ENCODE assay signal across 9 cellular contexts in genomic region chr1:178543291-178543609, GRCh38. TPM values are rescaled to one million over a fixed set of nuclear protein-coding genes. Genes with fewer than 3 reads are reported as not detected.
DNase-seq lines count a peak whose midpoint lies in the region; ATAC-seq, FAIRE-seq and TF ChIP-seq lines count a peak whose summit lies in the region.
"Had no signal": no experiment of that assay in that cellular context is flagged by ENCODE, and none has a peak within 500 bp of the region (broad histone marks: within the 10 kb centered on the region; RNA-seq: fewer than 3 reads in every experiment).

No MANE protein-coding gene starts in this region.

- H3K9ac ChIP-seq in HUES64 (ENCODE audit: low read depth, low read length) (peak overlapping the region; percentile 89), mesendoderm (ENCODE audit: low read length) (peak overlapping the region; percentile 92)

- H4K5ac ChIP-seq in mesendoderm (ENCODE audit: low read length), result no peak overlapping the region

- H3K18ac ChIP-seq in mesendoderm (ENCODE audit: low read length), result no peak overlapping the region

- H3K4ac ChIP-seq in mesendoderm (ENCODE audit: low read depth, low read length), result no peak overlapping the region

- H3K27me3 ChIP-seq in HUES64 (ENCODE audit: insufficient read depth, low read length) (no peaks in the 10 kb centered on the region), breast epithelium (no peaks in the 10 kb centered on the region), mesendoderm (ENCODE audit: insufficient read depth, low read length, poor library complexity) (no peaks in the 10 kb centered on the region)

- H3K4me1 ChIP-seq in HUES64 (ENCODE audit: insufficient read depth, low read length) (no peaks in the 10 kb centered on the region), breast epithelium (no peaks in the 10 kb centered on the region), mesendoderm (ENCODE audit: control insufficient read depth, low read depth, low read length) (peaks cover 2% of the 10 kb centered on the region)

- H3K23ac ChIP-seq in mesendoderm (ENCODE audit: low read length), result peak overlapping the region; percentile 29

- H2AK5ac ChIP-seq in mesendoderm (ENCODE audit: low read length), result no peak overlapping the region

- no peak overlapping the region for H2BK120ac ChIP-seq in mesendoderm (ENCODE audit: low read depth, low read length)

- TF ChIP-seq POLR2A in GM12892 (IDR thresholded peaks at IDR 0.05; ENCODE audit: low read depth, low read length) (no peak), breast epithelium (IDR thresholded peaks at IDR 0.05) (no peak)

- peak; percentile 50 for ATAC-seq in GM21528 (IDR thresholded peaks at IDR 0.05; ENCODE audit: low FRiP score, unreplicated experiment)
- ATAC-seq in left lobe of liver, result no peak
- no peak for ATAC-seq in activated CD4-positive, CD25-positive, alpha-beta regulatory T cell treated with anti-CD3 and anti-CD28 coated beads, Interleukin-2, amount 50 U/mL, for 24 hours

- H3K36me3 ChIP-seq in HUES64 (ENCODE audit: insufficient read depth, low read length) (peaks cover 5% of the 10 kb centered on the region; the same call in 1 of the 2 replicates), breast epithelium (no peaks in the 10 kb centered on the region), mesendoderm (ENCODE audit: control insufficient read depth, insufficient read depth, low read length) (peaks cover 1% of the 10 kb centered on the region)

- DNase-seq in GM12892 (ENCODE audit: insufficient read length), result peak; percentile 28
- DNase-seq in breast epithelium (ENCODE audit: low spot score in 2 of 2), result no peak
- no peak for DNase-seq in mesendoderm
- no peak for DNase-seq in activated CD4-positive, CD25-positive, alpha-beta regulatory T cell treated with anti-CD3 and anti-CD28 coated beads, Interleukin-2, amount 50 U/mL, for 72 hours
- DNase-seq in left lobe of liver (ENCODE audit: low spot score), result no peak

- intact Hi-C loops in breast epithelium (cut with DNase I; ENCODE audit: low total_unique reads), result no loop called here

- H2BK15ac ChIP-seq in mesendoderm (replicated peaks; ENCODE audit: low read depth), result no peak overlapping the region

- FAIRE-seq in GM12892 (lab: Jason Lieb, UNC), result no peak

- H3K4me3 ChIP-seq in HUES64 (ENCODE audit: low read length) (peak overlapping the region; percentile 93), breast epithelium (peak overlapping the region; percentile 53 to 91 (median 76)), mesendoderm (ENCODE audit: low read length) (peak overlapping the region; percentile 50)

- 12% methylated on average over 10 of the region's 10 CpGs for WGBS in HUES64
- no CpG with 5 or more reads among the region's 10 CpGs for whole genome bisulfite sequencing in mesendoderm (ENCODE audit: extremely low coverage, insufficient coverage, low lambda C conversion rate)

- H3K27ac ChIP-seq in HUES64 (ENCODE audit: low read depth, low read length) (peak overlapping the region; percentile 91; the same call in 1 of the 2 replicates), breast epithelium (peak overlapping the region; percentile 33 to 81), mesendoderm (ENCODE audit: low read depth, low read length) (no peak overlapping the region)

- H3K9me3 ChIP-seq in HUES64 (ENCODE audit: insufficient read depth, low read depth, low read length) (no peaks in the 10 kb centered on the region), breast epithelium (no peaks in the 10 kb centered on the region)

- peak overlapping the region; percentile 95 for H3K4me2 ChIP-seq in mesendoderm (ENCODE audit: low read length)

- no peaks in the 10 kb centered on the region for H3K79me2 ChIP-seq in mesendoderm (ENCODE audit: control insufficient read depth, insufficient read depth, low read length)

- H4K8ac ChIP-seq in mesendoderm (ENCODE audit: low read depth, low read length), result no peak overlapping the region

- H3K79me1 ChIP-seq in mesendoderm (ENCODE audit: low read length), result no peaks in the 10 kb centered on the region

- H3K56ac ChIP-seq in mesendoderm (ENCODE audit: low read length), result peak overlapping the region; percentile 86

- no peak for TF ChIP-seq CTCF in breast epithelium (IDR thresholded peaks at IDR 0.05)

- no peak overlapping the region for H2BK5ac ChIP-seq in mesendoderm (ENCODE audit: low read length)

RNA-seq across cellular contexts. Expression of gene TEX35, which starts 30.3 kb away (rescaled TPM):
- not detected for polyA plus RNA-seq in GM12892 (2012; ENCODE audit: missing spikeins)
- not detected for polyA plus RNA-seq in HUES64 (2013, experiment 1 of 2)
- not detected for polyA plus RNA-seq in HUES64 (2013, experiment 2 of 2)
- not detected for total RNA-seq in breast epithelium
- not detected for polyA plus RNA-seq in mesendoderm (2013, experiment 1 of 2)
- polyA plus RNA-seq in mesendoderm (2013, experiment 2 of 2), result not detected
- not detected for total RNA-seq in left lobe of liver
- total RNA-seq: subcutaneous adipose tissue had no signal

RNA-seq across cellular contexts. Expression of gene CLEC20A, which starts 46.5 kb away (rescaled TPM):
- polyA plus RNA-seq in GM12892 (2012; ENCODE audit: missing spikeins), result not detected
- polyA plus RNA-seq in HUES64 (2013, experiment 1 of 2), result not detected
- polyA plus RNA-seq in HUES64 (2013, experiment 2 of 2), result not detected
- total RNA-seq in breast epithelium (not detected), left lobe of liver (not detected)
- 0.08 TPM for polyA plus RNA-seq in mesendoderm (2013, experiment 1 of 2)
- polyA plus RNA-seq in mesendoderm (2013, experiment 2 of 2), result 0.04 TPM
- total RNA-seq: subcutaneous adipose tissue had no signal
